In the genomic region with DNA sequence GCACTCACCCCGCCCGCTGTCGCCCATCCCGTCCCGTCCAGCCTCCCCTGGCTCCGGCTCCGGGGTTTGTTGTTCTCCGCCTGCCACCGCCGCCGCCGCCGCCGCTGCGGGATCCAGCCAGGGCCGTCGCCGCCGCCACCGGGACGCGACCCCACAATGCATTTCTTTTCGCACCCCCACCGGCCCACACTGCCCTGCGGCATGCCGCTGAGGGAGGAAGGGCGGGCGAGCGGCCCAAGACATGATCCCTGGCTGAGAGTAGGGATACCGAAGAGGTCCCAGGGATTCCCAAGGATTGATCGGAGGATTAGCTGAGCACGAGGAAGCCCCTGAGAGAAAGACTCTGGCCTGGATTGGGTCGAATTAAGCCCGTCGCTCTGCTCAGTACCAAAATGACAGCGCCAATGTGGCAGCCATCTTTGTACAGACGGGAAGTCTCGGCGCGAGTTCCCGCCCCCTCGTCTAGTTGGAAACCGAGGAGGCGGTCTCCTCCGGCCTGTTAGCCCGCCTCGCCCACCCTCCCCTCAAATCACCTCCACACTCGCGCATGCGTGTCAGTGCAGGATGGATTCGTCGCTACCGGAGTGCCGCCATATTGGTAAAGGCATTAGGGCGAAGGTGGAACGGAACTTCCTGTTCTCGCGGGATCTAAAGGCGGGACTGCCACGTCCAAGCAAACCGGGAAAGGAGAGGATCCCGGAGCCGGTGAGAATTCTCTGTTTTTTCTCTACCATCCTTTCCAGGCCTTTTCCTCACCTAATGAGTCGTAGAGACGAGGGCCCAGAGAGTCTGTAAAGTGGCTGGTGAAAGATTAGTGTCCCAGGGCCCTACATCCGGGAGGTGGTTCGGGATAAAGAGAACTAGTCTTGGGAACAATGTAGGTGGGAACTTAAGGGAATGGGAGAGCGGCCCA, we compare ENCODE assay signal across 8 cellular contexts. TPM values are rescaled to one million over a fixed set of nuclear protein-coding genes. Genes with fewer than 3 reads are reported as not detected.
DNase-seq lines count a peak whose midpoint lies in the region; ATAC-seq and TF ChIP-seq lines count a peak whose summit lies in the region.

A gene (minus strand): TSS at position 432 of the 913 bp plus-strand sequence. CDS start 189 bp downstream, at position 243.
A gene with protein sequence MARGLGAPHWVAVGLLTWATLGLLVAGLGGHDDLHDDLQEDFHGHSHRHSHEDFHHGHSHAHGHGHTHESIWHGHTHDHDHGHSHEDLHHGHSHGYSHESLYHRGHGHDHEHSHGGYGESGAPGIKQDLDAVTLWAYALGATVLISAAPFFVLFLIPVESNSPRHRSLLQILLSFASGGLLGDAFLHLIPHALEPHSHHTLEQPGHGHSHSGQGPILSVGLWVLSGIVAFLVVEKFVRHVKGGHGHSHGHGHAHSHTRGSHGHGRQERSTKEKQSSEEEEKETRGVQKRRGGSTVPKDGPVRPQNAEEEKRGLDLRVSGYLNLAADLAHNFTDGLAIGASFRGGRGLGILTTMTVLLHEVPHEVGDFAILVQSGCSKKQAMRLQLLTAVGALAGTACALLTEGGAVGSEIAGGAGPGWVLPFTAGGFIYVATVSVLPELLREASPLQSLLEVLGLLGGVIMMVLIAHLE (plus strand): TSS at position 634 of the 913 bp plus-strand sequence. CDS start 379 bp downstream, outside the sequence.

- ATAC-seq in HG02763 (IDR thresholded peaks at IDR 0.05; ENCODE audit: unreplicated experiment) (peak; percentile 55), Right ventricle myocardium inferior (peak; percentile 89)
- ATAC-seq in activated naive CD8-positive, alpha-beta T cell treated with anti-CD3 and anti-CD28 coated beads, Interleukin-2, amount 50 U/mL, for 24 hours: peak; percentile 40

- POLR2A ChIA-PET in GM10248 (lab: Yijun Ruan, JAX): interaction anchor here (1.3 kb wide), 1 partner anchor 229 kb away, joined by 14 read pairs; no protein-coding TSS in a partner anchor

- no peaks in the 10 kb centered on the region for H3K27me3 ChIP-seq in ovary
- no peaks in the 10 kb centered on the region for H3K27me3 ChIP-seq in thymus (ENCODE audit: control insufficient read depth, insufficient read depth)

- H3K4me3 Mint-ChIP-seq in activated naive CD8-positive, alpha-beta T cell treated with anti-CD3 and anti-CD28 coated beads, Interleukin-2, amount 50 U/mL, for 24 hours: peak within 1 kb of the TSS; percentile 99

- peaks cover 50% of the 10 kb centered on the region for H3K36me3 Mint-ChIP-seq in activated naive CD8-positive, alpha-beta T cell treated with anti-CD3 and anti-CD28 coated beads, Interleukin-2, amount 50 U/mL, for 24 hours (ENCODE audit: low read depth)

- intact Hi-C loops in Right ventricle myocardium inferior (cut with DNase I): loop anchor here (2.0 to 10.0 kb wide), 3 partner anchors 48 to 1006 kb away; a partner anchor contains a TSS
- intact Hi-C loops in ovary (cut with DNase I): no loop called here

- DNase-seq in GM10248 (ENCODE audit: extremely low spot score) (peak; percentile 98), NCI-H1436 treated with DMSO at 0.1 percent for 48 hours (lab: John Stamatoyannopoulos, UW) (peak; percentile 89), T follicular helper cell (ENCODE audit: low read depth) (peak; percentile 99), Right ventricle myocardium inferior (ENCODE audit: missing footprints) (peak; percentile 100), ovary (peak; percentile 99 to 100 (median 99))
- DNase-seq in activated naive CD8-positive, alpha-beta T cell treated with anti-CD3 and anti-CD28 coated beads, Interleukin-2, amount 50 U/mL, for 24 hours: peak; percentile 98

- TF ChIP-seq CTCF in GM10248 (IDR thresholded peaks at IDR 0.05; ENCODE audit: control extremely low read depth, extremely low read depth, low read depth, missing control alignments): no peak
- no peak for TF ChIP-seq CTCF in ovary (IDR thresholded peaks at IDR 0.05)

- H3K27ac ChIP-seq in ovary (peak within 1 kb of the TSS; percentile 76 to 90), thymus (ENCODE audit: low read depth) (peak within 1 kb of the TSS; percentile 99)

- H3K4me1 ChIP-seq in ovary (ENCODE audit: insufficient read depth) (peaks cover 27% of the 10 kb centered on the region), thymus (ENCODE audit: control insufficient read depth, insufficient read depth, low read length) (peaks cover 25% of the 10 kb centered on the region)

- H3K36me3 ChIP-seq in ovary (no peaks in the 10 kb centered on the region), thymus (ENCODE audit: control insufficient read depth, insufficient read depth) (peaks cover 32% of the 10 kb centered on the region)

- WGBS in ovary, 3 donors: 0 to 1% (median 0%) methylated on average over 60 to 68 of the region's 68 CpGs
- WGBS in thymus: under 1% methylated on average over 68 of the region's 68 CpGs

- H3K4me1 Mint-ChIP-seq in activated naive CD8-positive, alpha-beta T cell treated with anti-CD3 and anti-CD28 coated beads, Interleukin-2, amount 50 U/mL, for 24 hours: peaks cover 67% of the 10 kb centered on the region

- H3K27ac Mint-ChIP-seq in activated naive CD8-positive, alpha-beta T cell treated with anti-CD3 and anti-CD28 coated beads, Interleukin-2, amount 50 U/mL, for 24 hours: peak within 1 kb of the TSS; percentile 98

- H3K27me3 Mint-ChIP-seq in activated naive CD8-positive, alpha-beta T cell treated with anti-CD3 and anti-CD28 coated beads, Interleukin-2, amount 50 U/mL, for 24 hours: no peaks in the 10 kb centered on the region

- CTCF ChIA-PET in GM10248 (lab: Yijun Ruan, JAX): interaction anchor here (1.0 kb wide), 1 partner anchor 48 kb away, joined by 5 read pairs; no protein-coding TSS in a partner anchor

- H3K9me3 ChIP-seq in ovary (no peaks in the 10 kb centered on the region), thymus (ENCODE audit: control insufficient read depth) (no peaks in the 10 kb centered on the region)

- H3K9me3 Mint-ChIP-seq in activated naive CD8-positive, alpha-beta T cell treated with anti-CD3 and anti-CD28 coated beads, Interleukin-2, amount 50 U/mL, for 24 hours: no peaks in the 10 kb centered on the region

- H3K4me3 ChIP-seq in ovary (peak within 1 kb of the TSS; percentile 81), thymus (ENCODE audit: low read length) (peak within 1 kb of the TSS; percentile 89)

- no peak for TF ChIP-seq EP300 in ovary (IDR thresholded peaks at IDR 0.05)

- TF ChIP-seq POLR2A in ovary (IDR thresholded peaks at IDR 0.05): peak; percentile 58

RNA-seq across cellular contexts. Expression of the first gene that starts in this region (rescaled TPM):
- 39.3 TPM for total RNA-seq in Right ventricle myocardium inferior
- 10 to 100 TPM; 19.8 to 54.0 (median 48.5) TPM for total RNA-seq in ovary
- 10 to 100 TPM; 40.9 to 42.1 TPM for polyA plus RNA-seq in ovary
- polyA plus RNA-seq in thymus: 60.7 TPM

RNA-seq across cellular contexts. Expression of the second gene that starts in this region (rescaled TPM):
- total RNA-seq in Right ventricle myocardium inferior (55.4 TPM), ovary (10 to 100 TPM; 27.4 to 73.7 (median 61.2) TPM)
- polyA plus RNA-seq in ovary (10 to 100 TPM; 54.0 to 80.0 TPM), thymus (43.0 TPM)

Comparison
In these comparisons a context has a peak if more than half of its experiments do, and no peak if none do; other contexts are left out.
1. Peak in every context shown above with its lines: DNase-seq, ATAC-seq, H3K4me3 ChIP-seq and H3K27ac ChIP-seq.